In genomic region chr15:89472785-89473256, GRCh38 we compare ENCODE assay signal across 8 cellular contexts. TPM values are rescaled to one million over a fixed set of nuclear protein-coding genes. Genes with fewer than 3 reads are reported as not detected.
A peak's percentile ranks its signal among the peaks of the same experiment; 100 is the strongest.
DNase-seq lines count a peak whose midpoint lies in the region; ATAC-seq and TF ChIP-seq lines count a peak whose summit lies in the region.

No MANE protein-coding gene starts in this region.

- WGBS in tibial nerve, 2 donors: 10 to 15% methylated on average over 3 to 7 of the region's 7 CpGs

- no peak for TF ChIP-seq EP300 in tibial nerve (IDR thresholded peaks at IDR 0.05)

- no peaks in the 10 kb centered on the region for H3K4me1 Mint-ChIP-seq in activated CD4-positive, alpha-beta T cell treated with anti-CD3 and anti-CD28 coated beads for 36 hours

- no peaks in the 10 kb centered on the region for H3K36me3 ChIP-seq in tibial nerve

- no peak overlapping the region for H3K4me3 ChIP-seq in tibial nerve

- DNase-seq in activated CD4-positive, alpha-beta T cell treated with anti-CD3 and anti-CD28 coated beads for 36 hours: peak; percentile 75
- no peak for DNase-seq in activated CD4-positive, alpha-beta T cell treated with anti-CD3 and anti-CD28 coated beads for 4 hours
- peak; percentile 14 for DNase-seq in HS-27A (ENCODE audit: low read depth)
- peak; percentile 67 for DNase-seq in RWPE1 (ENCODE audit: low spot score)
- DNase-seq in cerebellar cortex (ENCODE audit: low spot score): peak; percentile 56
- DNase-seq in medulla oblongata (ENCODE audit: extremely low spot score): peak; percentile 41
- no peak for DNase-seq in tibial nerve (ENCODE audit: low spot score in 2 of 2)

- H3K27me3 ChIP-seq in tibial nerve: peaks cover 0 to 66% of the 10 kb centered on the region in 2 donors

- H3K4me1 ChIP-seq in tibial nerve: peaks cover 0 to 5% (median 0%) of the 10 kb centered on the region in 4 donors

- peaks cover 17% of the 10 kb centered on the region for H3K27me3 Mint-ChIP-seq in activated CD4-positive, alpha-beta T cell treated with anti-CD3 and anti-CD28 coated beads for 36 hours

- H3K27ac ChIP-seq in RWPE1: no peak overlapping the region
- no peak overlapping the region for H3K27ac ChIP-seq in tibial nerve

- TF ChIP-seq CTCF in RWPE1 (conservative IDR thresholded peaks at IDR 0.05; ENCODE audit: low read depth) (peak; percentile 88), tibial nerve (IDR thresholded peaks at IDR 0.05) (peak in 4 of 5 experiments; percentile 19 to 42 (median 28))

- POLR2A ChIA-PET in activated CD4-positive, alpha-beta T cell treated with anti-CD3 and anti-CD28 coated beads for 36 hours (lab: Charles Lee): no interaction called here
- POLR2A ChIA-PET in RWPE1 (lab: Yijun Ruan, JAX; ENCODE audit: low non-redundant PET): no interaction called here

- H3K36me3 Mint-ChIP-seq in activated CD4-positive, alpha-beta T cell treated with anti-CD3 and anti-CD28 coated beads for 36 hours (ENCODE audit: low read depth): no peaks in the 10 kb centered on the region

- ATAC-seq in activated CD4-positive, alpha-beta T cell treated with anti-CD3 and anti-CD28 coated beads for 36 hours: peak; percentile 83
- ATAC-seq in HG03442 (IDR thresholded peaks at IDR 0.05; ENCODE audit: unreplicated experiment): no peak

- H3K27ac Mint-ChIP-seq in activated CD4-positive, alpha-beta T cell treated with anti-CD3 and anti-CD28 coated beads for 36 hours: no peak overlapping the region

- intact Hi-C loops in activated CD4-positive, alpha-beta T cell treated with anti-CD3 and anti-CD28 coated beads for 36 hours (cut with DNase I, micrococcal nuclease): loop anchor here (1.0 kb wide), 5 partner anchors 31 to 115 kb away; no protein-coding TSS in a partner anchor

- TF ChIP-seq POLR2A in tibial nerve (IDR thresholded peaks at IDR 0.05): no peak

- H3K9me3 ChIP-seq in tibial nerve: peaks cover 0 to 8% (median 0%) of the 10 kb centered on the region in 4 donors

- H3K4me3 Mint-ChIP-seq in activated CD4-positive, alpha-beta T cell treated with anti-CD3 and anti-CD28 coated beads for 36 hours: no peak overlapping the region

- H3K9me3 Mint-ChIP-seq in activated CD4-positive, alpha-beta T cell treated with anti-CD3 and anti-CD28 coated beads for 36 hours (ENCODE audit: low read depth): no peaks in the 10 kb centered on the region

- CTCF ChIA-PET in activated CD4-positive, alpha-beta T cell treated with anti-CD3 and anti-CD28 coated beads for 36 hours (lab: Charles Lee): interaction anchor here (0.7 to 2.6 kb wide), 13 partner anchors 18 to 266 kb away, joined by 3 to 9 read pairs (median 4); no protein-coding TSS in a partner anchor
- CTCF ChIA-PET in RWPE1 (lab: Yijun Ruan, JAX): interaction anchor here (0.6 to 2.1 kb wide), 13 partner anchors 13 to 1043 kb away, joined by 3 to 15 read pairs (median 5); no protein-coding TSS in a partner anchor

RNA-seq across cellular contexts. Expression of gene RHCG, which starts 23.6 kb away (rescaled TPM):
- not detected for total RNA-seq in activated CD4-positive, alpha-beta T cell treated with anti-CD3 and anti-CD28 coated beads for 36 hours
- total RNA-seq in tibial nerve: 1 to 10 TPM in 1 of 4 donors, not detected in 3; 4.8 TPM

Comparison
In these comparisons a context has a peak if more than half of its experiments do, and no peak if none do; other contexts are left out.
1. DNase-seq: peak in activated CD4-positive, alpha-beta T cell treated with anti-CD3 and anti-CD28 coated beads for 36 hours (single experiment), HS-27A (single experiment), RWPE1 (single experiment), cerebellar cortex (single experiment) and medulla oblongata (single experiment); none in activated CD4-positive, alpha-beta T cell treated with anti-CD3 and anti-CD28 coated beads for 4 hours (0 of 2) and tibial nerve (0 of 2).